In the genomic region with DNA sequence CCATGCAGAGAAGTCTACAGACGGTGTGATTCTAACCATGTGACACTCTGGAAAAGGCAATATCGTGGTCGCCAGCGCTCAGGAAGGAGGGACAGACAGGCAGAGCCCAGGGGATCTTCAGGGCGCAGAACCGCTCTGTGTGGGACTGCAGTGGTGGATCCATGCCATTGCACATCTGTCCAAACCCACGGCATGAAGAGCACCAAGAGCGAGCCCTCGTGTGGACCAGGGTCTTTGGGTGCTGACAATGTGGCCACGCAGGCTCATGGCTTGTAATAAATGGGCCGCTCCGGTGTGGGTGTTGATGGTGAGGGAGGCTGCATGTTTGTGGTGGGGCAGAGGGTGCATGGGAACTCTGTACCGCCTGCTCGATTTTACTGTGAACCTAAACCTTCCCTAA, we compare ENCODE assay signal across 25 cellular contexts.
"Had no signal": no experiment of that assay in that cellular context is flagged by ENCODE, and none has a peak within 500 bp of the region (broad histone marks: within the 10 kb centered on the region; RNA-seq: fewer than 3 reads in every experiment).

No MANE protein-coding gene starts in this region.

- H3K36me3 Mint-ChIP-seq: activated CD8-positive, alpha-beta memory T cell treated with anti-CD3 and anti-CD28 coated beads, Interleukin-2, amount 10 ng/mL, durations not matched to agents 7 days and 5 days; mesothelial cell of epicardium; natural killer cell treated with Interleukin-12 subunit alpha and Interleukin-12 subunit beta and Interleukin-15 and Interleukin-18, amount 100 ng/mL, for 72 hours had no signal

- H3K9me3 ChIP-seq: adrenal gland, ascending aorta, colonic mucosa, esophagus squamous epithelium, gastroesophageal sphincter, neutrophil, pancreas, upper lobe of left lung had no signal

- H3K36me3 ChIP-seq: adrenal gland, ascending aorta, brain microvascular endothelial cell, colonic mucosa, esophagus squamous epithelium, gastroesophageal sphincter, neutrophil, pancreas, upper lobe of left lung had no signal

- H3K27ac Mint-ChIP-seq: activated CD4-positive, alpha-beta T cell treated with anti-CD3 and anti-CD28 coated beads, Interleukin-2, amount 10 ng/mL, durations not matched to agents 7 days and 5 days; activated CD8-positive, alpha-beta memory T cell treated with anti-CD3 and anti-CD28 coated beads, Interleukin-2, amount 10 ng/mL, durations not matched to agents 7 days and 5 days; activated CD8-positive, alpha-beta T cell treated with anti-CD3 and anti-CD28 coated beads for 36 hours; activated naive CD4-positive, alpha-beta T cell treated with anti-CD3 and anti-CD28 coated beads, Interleukin-2, amount 50 U/mL, for 24 hours; mesothelial cell of epicardium; natural killer cell treated with Interleukin-12 subunit alpha and Interleukin-12 subunit beta and Interleukin-15 and Interleukin-18, amount 100 ng/mL, for 72 hours; T-helper 17 cell had no signal

- H3K4me1 ChIP-seq: colonic mucosa had no signal

- H3K27ac ChIP-seq: adrenal gland, ascending aorta, brain microvascular endothelial cell, colonic mucosa, dorsolateral prefrontal cortex, esophagus squamous epithelium, gastroesophageal sphincter, neutrophil, pancreas, upper lobe of left lung had no signal

- H3K9me3 Mint-ChIP-seq: activated CD4-positive, alpha-beta T cell treated with anti-CD3 and anti-CD28 coated beads, Interleukin-2, amount 10 ng/mL, durations not matched to agents 7 days and 5 days; activated CD8-positive, alpha-beta T cell treated with anti-CD3 and anti-CD28 coated beads for 36 hours; activated naive CD4-positive, alpha-beta T cell treated with anti-CD3 and anti-CD28 coated beads, Interleukin-2, amount 50 U/mL, for 24 hours; central memory CD8-positive, alpha-beta T cell; natural killer cell treated with Interleukin-12 subunit alpha and Interleukin-12 subunit beta and Interleukin-15 and Interleukin-18, amount 100 ng/mL, for 72 hours had no signal

- H3K4me3 Mint-ChIP-seq: activated CD4-positive, alpha-beta T cell treated with anti-CD3 and anti-CD28 coated beads, Interleukin-2, amount 10 ng/mL, durations not matched to agents 7 days and 5 days; activated CD8-positive, alpha-beta memory T cell treated with anti-CD3 and anti-CD28 coated beads, Interleukin-2, amount 10 ng/mL, durations not matched to agents 7 days and 5 days; activated CD8-positive, alpha-beta T cell treated with anti-CD3 and anti-CD28 coated beads for 36 hours; activated naive CD4-positive, alpha-beta T cell treated with anti-CD3 and anti-CD28 coated beads, Interleukin-2, amount 50 U/mL, for 24 hours; central memory CD8-positive, alpha-beta T cell; mesothelial cell of epicardium; natural killer cell treated with Interleukin-12 subunit alpha and Interleukin-12 subunit beta and Interleukin-15 and Interleukin-18, amount 100 ng/mL, for 72 hours; T-helper 17 cell had no signal

- H3K27me3 Mint-ChIP-seq: activated CD8-positive, alpha-beta T cell treated with anti-CD3 and anti-CD28 coated beads for 36 hours; activated naive CD4-positive, alpha-beta T cell treated with anti-CD3 and anti-CD28 coated beads, Interleukin-2, amount 50 U/mL, for 24 hours had no signal

- H3K4me3 ChIP-seq: adrenal gland, ascending aorta, colonic mucosa, dorsolateral prefrontal cortex, esophagus squamous epithelium, gastroesophageal sphincter, pancreas, upper lobe of left lung had no signal

- ATAC-seq: activated CD8-positive, alpha-beta memory T cell treated with anti-CD3 and anti-CD28 coated beads, Interleukin-2, amount 10 ng/mL, durations not matched to agents 7 days and 5 days; activated CD8-positive, alpha-beta T cell treated with anti-CD3 and anti-CD28 coated beads for 36 hours; gastroesophageal sphincter; pancreas; stimulated activated naive CD8-positive, alpha-beta T cell treated with anti-CD3 and anti-CD28 coated beads, Interleukin-15, Interleukin-2, amounts not matched to agents 100 U/mL and 50 U/mL, for 24 hours; T-helper 17 cell had no signal

- FAIRE-seq: islet of Langerhans, pancreas had no signal

- H3K27me3 ChIP-seq: adrenal gland, ascending aorta, brain microvascular endothelial cell, colonic mucosa, gastroesophageal sphincter, upper lobe of left lung had no signal

- DNase-seq: activated CD4-positive, alpha-beta T cell treated with anti-CD3 and anti-CD28 coated beads, Interleukin-2, amount 10 ng/mL, durations not matched to agents 7 days and 5 days; activated CD4-positive, CD25-positive, alpha-beta regulatory T cell treated with anti-CD3 and anti-CD28 coated beads, Interleukin-2, amount 50 U/mL, for 72 hours; activated CD8-positive, alpha-beta memory T cell treated with anti-CD3 and anti-CD28 coated beads, Interleukin-2, amount 10 ng/mL, durations not matched to agents 7 days and 5 days; activated CD8-positive, alpha-beta T cell treated with anti-CD3 and anti-CD28 coated beads for 36 hours; activated gamma-delta T cell treated with Interleukin-2 at 50 U/mL for 16 hours; activated T-cell treated with anti-CD3 and anti-CD28 coated beads for 4 hours; adrenal gland; brain microvascular endothelial cell; colonic mucosa; esophagus squamous epithelium; head of caudate nucleus; stimulated activated CD4-positive, alpha-beta T cell treated with anti-CD3 and anti-CD28 coated beads, Interleukin-4, amount 100 ng/mL, for 4 hours; stimulated activated naive CD8-positive, alpha-beta T cell treated with anti-CD3 and anti-CD28 coated beads, Interleukin-15, Interleukin-2, amounts not matched to agents 100 U/mL and 50 U/mL, for 24 hours; T-helper 17 cell had no signal
